2 cellular contexts compared by ENCODE assay signal in the genomic region with DNA sequence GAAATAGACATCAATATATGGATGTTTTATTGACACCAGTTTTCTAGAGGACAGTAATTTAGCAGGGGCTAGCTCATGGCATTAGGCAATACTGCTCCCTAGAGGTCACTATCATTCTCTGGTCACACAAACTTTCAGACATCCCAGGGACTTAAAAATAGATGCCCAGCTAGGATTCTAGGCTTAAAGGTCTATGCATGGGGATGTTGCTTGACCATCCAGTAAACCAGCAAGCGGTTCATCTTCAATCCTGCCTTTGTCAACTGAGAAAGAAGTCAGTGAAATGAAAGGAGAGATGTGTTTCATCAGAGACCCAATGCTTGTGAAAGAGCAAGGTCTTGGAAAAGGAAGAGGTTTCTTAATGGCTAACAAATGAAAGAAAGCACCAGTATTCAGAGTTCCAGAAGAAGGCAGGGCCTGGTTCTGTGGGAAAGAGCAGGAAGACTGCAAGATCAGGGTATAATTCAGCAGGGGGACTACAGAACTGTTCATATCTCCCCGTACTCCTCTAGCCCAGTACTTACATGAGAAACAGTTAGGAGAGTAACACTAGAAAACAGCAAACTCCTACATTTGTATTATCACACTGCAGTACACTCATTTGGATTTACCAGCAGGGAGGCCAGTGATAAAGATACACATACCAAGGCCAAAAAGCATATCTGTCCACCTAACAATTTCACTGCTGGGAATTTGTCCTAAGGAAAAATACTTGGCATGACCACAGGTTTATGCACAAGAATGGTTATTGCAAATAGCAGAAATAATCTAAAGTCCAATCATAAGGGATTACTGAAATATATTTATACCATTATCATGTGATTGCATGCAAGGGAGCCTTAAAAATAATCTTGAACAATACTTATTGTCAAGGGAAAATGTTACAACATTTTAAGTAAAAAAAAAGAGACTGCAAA.
TF ChIP-seq lines count a peak whose summit lies in the region.

No MANE protein-coding gene starts in this region.

TF ChIP-seq in GM23338, 12 proteins besides CTCF, POLR2A, EP300 and RAD21:
- TF ChIP-seq EZH2phosphoT487 (IDR thresholded peaks at IDR 0.05; ENCODE audit: unreplicated experiment) (no peak), EZH2 (IDR thresholded peaks at IDR 0.05; ENCODE audit: low read depth, unreplicated experiment) (no peak), STAT1 (IDR thresholded peaks at IDR 0.05; ENCODE audit: unreplicated experiment) (no peak)
- TF ChIP-seq, protein P1, sequence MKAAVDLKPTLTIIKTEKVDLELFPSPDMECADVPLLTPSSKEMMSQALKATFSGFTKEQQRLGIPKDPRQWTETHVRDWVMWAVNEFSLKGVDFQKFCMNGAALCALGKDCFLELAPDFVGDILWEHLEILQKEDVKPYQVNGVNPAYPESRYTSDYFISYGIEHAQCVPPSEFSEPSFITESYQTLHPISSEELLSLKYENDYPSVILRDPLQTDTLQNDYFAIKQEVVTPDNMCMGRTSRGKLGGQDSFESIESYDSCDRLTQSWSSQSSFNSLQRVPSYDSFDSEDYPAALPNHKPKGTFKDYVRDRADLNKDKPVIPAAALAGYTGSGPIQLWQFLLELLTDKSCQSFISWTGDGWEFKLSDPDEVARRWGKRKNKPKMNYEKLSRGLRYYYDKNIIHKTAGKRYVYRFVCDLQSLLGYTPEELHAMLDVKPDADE (IDR thresholded peaks at IDR 0.05): no peak

TF ChIP-seq in liver, 16 proteins besides CTCF, POLR2A, EP300 and RAD21:
- TF ChIP-seq, protein P2, sequence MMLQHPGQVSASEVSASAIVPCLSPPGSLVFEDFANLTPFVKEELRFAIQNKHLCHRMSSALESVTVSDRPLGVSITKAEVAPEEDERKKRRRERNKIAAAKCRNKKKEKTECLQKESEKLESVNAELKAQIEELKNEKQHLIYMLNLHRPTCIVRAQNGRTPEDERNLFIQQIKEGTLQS (IDR thresholded peaks at IDR 0.05): no peak
- no peak for TF ChIP-seq TAF1 (conservative IDR thresholded peaks at IDR 0.05)
- TF ChIP-seq, protein P3, sequence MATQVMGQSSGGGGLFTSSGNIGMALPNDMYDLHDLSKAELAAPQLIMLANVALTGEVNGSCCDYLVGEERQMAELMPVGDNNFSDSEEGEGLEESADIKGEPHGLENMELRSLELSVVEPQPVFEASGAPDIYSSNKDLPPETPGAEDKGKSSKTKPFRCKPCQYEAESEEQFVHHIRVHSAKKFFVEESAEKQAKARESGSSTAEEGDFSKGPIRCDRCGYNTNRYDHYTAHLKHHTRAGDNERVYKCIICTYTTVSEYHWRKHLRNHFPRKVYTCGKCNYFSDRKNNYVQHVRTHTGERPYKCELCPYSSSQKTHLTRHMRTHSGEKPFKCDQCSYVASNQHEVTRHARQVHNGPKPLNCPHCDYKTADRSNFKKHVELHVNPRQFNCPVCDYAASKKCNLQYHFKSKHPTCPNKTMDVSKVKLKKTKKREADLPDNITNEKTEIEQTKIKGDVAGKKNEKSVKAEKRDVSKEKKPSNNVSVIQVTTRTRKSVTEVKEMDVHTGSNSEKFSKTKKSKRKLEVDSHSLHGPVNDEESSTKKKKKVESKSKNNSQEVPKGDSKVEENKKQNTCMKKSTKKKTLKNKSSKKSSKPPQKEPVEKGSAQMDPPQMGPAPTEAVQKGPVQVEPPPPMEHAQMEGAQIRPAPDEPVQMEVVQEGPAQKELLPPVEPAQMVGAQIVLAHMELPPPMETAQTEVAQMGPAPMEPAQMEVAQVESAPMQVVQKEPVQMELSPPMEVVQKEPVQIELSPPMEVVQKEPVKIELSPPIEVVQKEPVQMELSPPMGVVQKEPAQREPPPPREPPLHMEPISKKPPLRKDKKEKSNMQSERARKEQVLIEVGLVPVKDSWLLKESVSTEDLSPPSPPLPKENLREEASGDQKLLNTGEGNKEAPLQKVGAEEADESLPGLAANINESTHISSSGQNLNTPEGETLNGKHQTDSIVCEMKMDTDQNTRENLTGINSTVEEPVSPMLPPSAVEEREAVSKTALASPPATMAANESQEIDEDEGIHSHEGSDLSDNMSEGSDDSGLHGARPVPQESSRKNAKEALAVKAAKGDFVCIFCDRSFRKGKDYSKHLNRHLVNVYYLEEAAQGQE (IDR thresholded peaks at IDR 0.05): no peak
- TF ChIP-seq, protein P4, sequence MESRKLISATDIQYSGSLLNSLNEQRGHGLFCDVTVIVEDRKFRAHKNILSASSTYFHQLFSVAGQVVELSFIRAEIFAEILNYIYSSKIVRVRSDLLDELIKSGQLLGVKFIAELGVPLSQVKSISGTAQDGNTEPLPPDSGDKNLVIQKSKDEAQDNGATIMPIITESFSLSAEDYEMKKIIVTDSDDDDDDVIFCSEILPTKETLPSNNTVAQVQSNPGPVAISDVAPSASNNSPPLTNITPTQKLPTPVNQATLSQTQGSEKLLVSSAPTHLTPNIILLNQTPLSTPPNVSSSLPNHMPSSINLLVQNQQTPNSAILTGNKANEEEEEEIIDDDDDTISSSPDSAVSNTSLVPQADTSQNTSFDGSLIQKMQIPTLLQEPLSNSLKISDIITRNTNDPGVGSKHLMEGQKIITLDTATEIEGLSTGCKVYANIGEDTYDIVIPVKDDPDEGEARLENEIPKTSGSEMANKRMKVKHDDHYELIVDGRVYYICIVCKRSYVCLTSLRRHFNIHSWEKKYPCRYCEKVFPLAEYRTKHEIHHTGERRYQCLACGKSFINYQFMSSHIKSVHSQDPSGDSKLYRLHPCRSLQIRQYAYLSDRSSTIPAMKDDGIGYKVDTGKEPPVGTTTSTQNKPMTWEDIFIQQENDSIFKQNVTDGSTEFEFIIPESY (IDR thresholded peaks at IDR 0.05): no peak
- TF ChIP-seq JUND (IDR thresholded peaks at IDR 0.05): no peak
- TF ChIP-seq HNF4A (conservative IDR thresholded peaks at IDR 0.05): no peak
- no peak for TF ChIP-seq SP1 (IDR thresholded peaks at IDR 0.05)
- TF ChIP-seq, protein P5, sequence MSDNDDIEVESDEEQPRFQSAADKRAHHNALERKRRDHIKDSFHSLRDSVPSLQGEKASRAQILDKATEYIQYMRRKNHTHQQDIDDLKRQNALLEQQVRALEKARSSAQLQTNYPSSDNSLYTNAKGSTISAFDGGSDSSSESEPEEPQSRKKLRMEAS (IDR thresholded peaks at IDR 0.05): no peak
- TF ChIP-seq FOXA2 (IDR thresholded peaks at IDR 0.05): no peak
- TF ChIP-seq HNF4G (IDR thresholded peaks at IDR 0.05): no peak
- no peak for TF ChIP-seq GABPA (IDR thresholded peaks at IDR 0.05 in 1 of 2, conservative IDR thresholded peaks at IDR 0.05 in 1 of 2)
- TF ChIP-seq YY1 (IDR thresholded peaks at IDR 0.05): no peak
- TF ChIP-seq EGR1 (IDR thresholded peaks at IDR 0.05; ENCODE audit: low read depth in 2 of 2): no peak
- no peak for TF ChIP-seq RXRA (IDR thresholded peaks at IDR 0.05)
- no peak for TF ChIP-seq FOXA1 (IDR thresholded peaks at IDR 0.05)
- no peak for TF ChIP-seq NR2F2 (IDR thresholded peaks at IDR 0.05)
